Comparison of ENCODE assay signal across 25 cellular contexts in genomic region chr9:75685059-75685458, GRCh38.
"Had no signal": no experiment of that assay in that cellular context is flagged by ENCODE, and none has a peak within 500 bp of the region (broad histone marks: within the 10 kb centered on the region; RNA-seq: fewer than 3 reads in every experiment).

No MANE protein-coding gene starts in this region.

- DNase-seq: immature natural killer cell; kidney; left colon; left lung; lower lobe of right lung; mammary epithelial cell; mesendoderm; mucosa of descending colon; naive thymus-derived CD4-positive, alpha-beta T cell; ovary; retina; right cardiac atrium; sigmoid colon; small intestine; spleen; stimulated activated CD4-positive, alpha-beta T cell treated with anti-CD3 and anti-CD28 coated beads, Interleukin-4, amount 100 ng/mL, for 24 hours; stimulated activated naive CD4-positive, alpha-beta T cell; uterus had no signal

- H3K4me1 ChIP-seq: left lung, lower lobe of right lung, prostate gland, sigmoid colon, spleen, suprapubic skin, uterus had no signal

- H3K4me3 ChIP-seq: left lung, lower lobe of right lung, mucosa of descending colon, ovary, prostate gland, sigmoid colon, spleen, suprapubic skin, thoracic aorta, tibial nerve, uterus had no signal

- H3K9me3 ChIP-seq: left lung, lower lobe of right lung, mucosa of descending colon, ovary, prostate gland, sigmoid colon, suprapubic skin, thoracic aorta, tibial nerve, uterus had no signal

- FAIRE-seq: islet of Langerhans, kidney, small intestine had no signal

- H3K36me3 ChIP-seq: left lung, lower lobe of right lung, ovary, prostate gland, sigmoid colon, spleen, suprapubic skin, thoracic aorta, tibial nerve, uterus had no signal

- H3K27ac ChIP-seq: left lung, lower lobe of right lung, ovary, prostate gland, sigmoid colon, spleen, suprapubic skin, thoracic aorta, tibial nerve, uterus had no signal

- ATAC-seq: left colon; left lung; lower lobe of right lung; mucosa of descending colon; naive thymus-derived CD4-positive, alpha-beta T cell; natural killer cell treated with Interleukin-12 subunit alpha and Interleukin-12 subunit beta and Interleukin-15 and Interleukin-18, amount 100 ng/mL, for 72 hours; right cardiac atrium; stimulated activated effector memory CD8-positive, alpha-beta T cell treated with anti-CD3 and anti-CD28 coated beads, Interleukin-12 subunit alpha, Interleukin-12 subunit beta, amount 100 ng/mL, for 72 hours had no signal

- H3K27me3 ChIP-seq: left lung, ovary, sigmoid colon, spleen, suprapubic skin, tibial nerve, uterus had no signal
